8 cellular contexts compared by ENCODE assay signal in the genomic region with DNA sequence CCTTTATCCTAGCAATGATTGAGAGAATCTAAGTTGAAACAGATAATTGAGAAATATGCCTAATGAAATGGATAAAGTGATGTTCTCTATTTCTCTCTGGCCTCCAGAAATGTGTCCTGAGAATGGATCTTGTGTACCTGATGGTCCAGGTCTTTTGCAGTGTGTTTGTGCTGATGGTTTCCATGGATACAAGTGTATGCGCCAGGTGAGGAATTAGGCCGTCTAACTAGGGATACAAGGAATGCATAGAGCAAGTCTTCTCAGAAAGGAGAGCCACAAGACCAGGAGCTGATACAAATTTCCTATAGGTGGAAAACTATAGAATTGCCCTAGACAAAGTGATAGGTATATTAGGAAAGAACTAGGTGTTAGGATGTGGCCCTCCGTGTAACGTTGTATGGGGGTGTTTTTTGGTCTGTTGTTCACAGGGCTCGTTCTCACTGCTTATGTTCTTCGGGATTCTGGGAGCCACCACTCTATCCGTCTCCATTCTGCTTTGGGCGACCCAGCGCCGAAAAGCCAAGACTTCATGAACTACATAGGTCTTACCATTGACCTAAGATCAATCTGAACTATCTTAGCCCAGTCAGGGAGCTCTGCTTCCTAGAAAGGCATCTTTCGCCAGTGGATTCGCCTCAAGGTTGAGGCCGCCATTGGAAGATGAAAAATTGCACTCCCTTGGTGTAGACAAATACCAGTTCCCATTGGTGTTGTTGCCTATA. TPM values are rescaled to one million over a fixed set of nuclear protein-coding genes. Genes with fewer than 3 reads are reported as not detected.
DNase-seq lines count a peak whose midpoint lies in the region; ATAC-seq, FAIRE-seq and TF ChIP-seq lines count a peak whose summit lies in the region.

No MANE protein-coding gene starts in this region.

- H4K20me1 ChIP-seq in OCI-LY1 (ENCODE audit: insufficient read depth, low read length) = no peaks in the 10 kb centered on the region

- H3K27ac ChIP-seq in OCI-LY1 (ENCODE audit: low read depth, low read length, poor library complexity, severe bottlenecking) = peak overlapping the region; percentile 68
- H3K27ac ChIP-seq in endodermal cell (ENCODE audit: low read depth, low read length) = no peak overlapping the region
- peak overlapping the region in 2 of 4 donors; percentile 7 to 45 for H3K27ac ChIP-seq in pancreas

- no peaks in the 10 kb centered on the region for H3F3A ChIP-seq in OCI-LY1 (ENCODE audit: insufficient read depth, low read length)

- H3K27me3 Mint-ChIP-seq in Calu3 (ENCODE audit: unreplicated experiment) (no peaks in the 10 kb centered on the region), endodermal cell (ENCODE audit: insufficient read depth) (no peaks in the 10 kb centered on the region)

- H2AFZ ChIP-seq in OCI-LY1 (ENCODE audit: low read length) = no peak overlapping the region

- H3K9me3 Mint-ChIP-seq in Calu3 (ENCODE audit: low read depth, unreplicated experiment) (no peaks in the 10 kb centered on the region), endodermal cell (no peaks in the 10 kb centered on the region)

- H3K27me3 ChIP-seq in OCI-LY1 (ENCODE audit: insufficient read depth, low read length) (no peaks in the 10 kb centered on the region), endodermal cell (ENCODE audit: control insufficient read depth, insufficient read depth, low read length, poor library complexity, severe bottlenecking) (no peaks in the 10 kb centered on the region), pancreas (no peaks in the 10 kb centered on the region)

- H3K4me3 ChIP-seq in OCI-LY1 (ENCODE audit: low read depth, low read length, poor library complexity, severe bottlenecking) (peak overlapping the region; percentile 95), endodermal cell (ENCODE audit: low read length) (peak overlapping the region; percentile 7), pancreas (peak overlapping the region in 3 of 4 donors; percentile 56 to 76 (median 75))

- H3K4me1 Mint-ChIP-seq in Calu3 (ENCODE audit: low read depth, unreplicated experiment) (peaks cover 38% of the 10 kb centered on the region), endodermal cell (peaks cover 31% of the 10 kb centered on the region)

- peaks cover 11% of the 10 kb centered on the region for H3K79me2 ChIP-seq in OCI-LY1 (ENCODE audit: insufficient read depth, low read length)

- peak overlapping the region; percentile 77 for H3K27ac Mint-ChIP-seq in Calu3 (ENCODE audit: unreplicated experiment)
- peak overlapping the region; percentile 96 for H3K27ac Mint-ChIP-seq in endodermal cell

- 89 to 94% methylated on average over 11 to 13 of the region's 13 CpGs for WGBS in endodermal cell (ENCODE audit: insufficient coverage in 1 of 2, insufficient read length in 1 of 2), 2 experiments
- 73% methylated on average over 13 of the region's 13 CpGs for WGBS in pancreas, 2 donors

- CTCF ChIA-PET in Calu3 (lab: Charles Lee) = interaction anchor here (1.3 kb wide), 1 partner anchor 130 kb away, joined by 4 read pairs; a partner anchor contains a TSS

- no TSS peak for BruUV-seq in Calu3 (replicated peaks; lab: Mats Ljungman, UMichigan)

- H3K36me3 ChIP-seq in OCI-LY1 (ENCODE audit: insufficient read depth, low read length) (peaks cover 53% of the 10 kb centered on the region), endodermal cell (ENCODE audit: control insufficient read depth, insufficient read depth, low read length) (peaks cover 36% of the 10 kb centered on the region), pancreas (no peaks in the 10 kb centered on the region)

- intact Hi-C loops in Calu3 (cut with micrococcal nuclease; ENCODE audit: unreplicated experiment) (no loop called here), pancreas (cut with DNase I) (no loop called here)

- no peaks in the 10 kb centered on the region for H3K9me3 ChIP-seq in OCI-LY1 (ENCODE audit: low read length)
- H3K9me3 ChIP-seq in endodermal cell (ENCODE audit: control insufficient read depth, low read length) = no peaks in the 10 kb centered on the region
- H3K9me3 ChIP-seq in pancreas = no peaks in the 10 kb centered on the region

- H3K4me2 ChIP-seq in OCI-LY1 (ENCODE audit: low read length) = peak overlapping the region; percentile 86

- H3K36me3 Mint-ChIP-seq in Calu3 (ENCODE audit: insufficient read depth, unreplicated experiment) = peaks cover 69% of the 10 kb centered on the region
- peaks cover 40% of the 10 kb centered on the region for H3K36me3 Mint-ChIP-seq in endodermal cell (ENCODE audit: low read depth)

- H3K4me3 Mint-ChIP-seq in Calu3 (ENCODE audit: low read depth, unreplicated experiment) (peak overlapping the region; percentile 88), endodermal cell (peak overlapping the region; percentile 92)

- peaks cover 32% of the 10 kb centered on the region for H3K4me1 ChIP-seq in OCI-LY1 (ENCODE audit: insufficient read depth, low read length, severe bottlenecking)
- no peaks in the 10 kb centered on the region for H3K4me1 ChIP-seq in endodermal cell (ENCODE audit: control insufficient read depth, insufficient read depth, low read length)
- H3K4me1 ChIP-seq in pancreas = peaks cover 7 to 17% (median 11%) of the 10 kb centered on the region in 3 donors

- H3K9ac ChIP-seq in OCI-LY1 (ENCODE audit: low read length) (peak overlapping the region; percentile 99), endodermal cell (ENCODE audit: extremely low read depth, low read length, poor library complexity, severe bottlenecking) (no peak overlapping the region)

- DNase-seq in Calu3 = no peak
- peak; percentile 51 for DNase-seq in endodermal cell
- no peak for DNase-seq in pancreas
- DNase-seq in SW480 (ENCODE audit: low spot score) = no peak
- no peak for DNase-seq in activated CD8-positive, alpha-beta memory T cell treated with anti-CD3 and anti-CD28 coated beads for 24 hours
- no peak for DNase-seq in anterior cingulate cortex (lab: John Stamatoyannopoulos, UW)

- H3K9me2 ChIP-seq in OCI-LY1 (ENCODE audit: low read depth, low read length) = no peaks in the 10 kb centered on the region

- TF ChIP-seq CTCF in Calu3 (IDR thresholded peaks at IDR 0.05; ENCODE audit: unreplicated experiment) = no peak
- no peak for TF ChIP-seq CTCF in OCI-LY1 (IDR thresholded peaks at IDR 0.05; ENCODE audit: low read length)
- TF ChIP-seq CTCF in endodermal cell (conservative IDR thresholded peaks at IDR 0.05) = no peak
- no peak for TF ChIP-seq CTCF in pancreas (IDR thresholded peaks at IDR 0.05)

- ATAC-seq in pancreas (no peak), HG02588 (IDR thresholded peaks at IDR 0.05; ENCODE audit: unreplicated experiment) (no peak)

- no peak for FAIRE-seq in pancreas (lab: Jason Lieb, UNC)

RNA-seq across cellular contexts. Expression of a gene that starts 0.6 kb away (rescaled TPM):
- total RNA-seq in Calu3 (2022) (68.2 and 71.6 TPM in 2 replicates), endodermal cell (100 to 1,000 TPM; 120 to 127 TPM), pancreas (10 to 100 TPM in 5 of 6 donors, 1 to 10 TPM in 1; 9.6 to 23.4 (median 14.7) TPM)
- 51.5 TPM for polyA plus RNA-seq in endodermal cell (2013, experiment 1 of 2)
- 53.2 TPM for polyA plus RNA-seq in endodermal cell (2013, experiment 2 of 2)
- polyA plus RNA-seq in pancreas = 10 to 100 TPM; 17.5 to 24.6 TPM

RNA-seq across cellular contexts. Expression of a gene that starts 4.5 kb away (rescaled TPM):
- total RNA-seq in Calu3 (2022) = 39.6 and 42.3 TPM in 2 replicates
- total RNA-seq in endodermal cell = 100 to 1,000 TPM; 115 to 125 TPM
- 50.7 TPM for polyA plus RNA-seq in endodermal cell (2013, experiment 1 of 2)
- polyA plus RNA-seq in endodermal cell (2013, experiment 2 of 2) = 46.5 TPM
- 10 to 100 TPM in 5 of 6 donors, 1 to 10 TPM in 1; 8.3 to 15.3 (median 13.1) TPM for total RNA-seq in pancreas
- 10 to 100 TPM; 14.9 to 15.0 TPM for polyA plus RNA-seq in pancreas

RNA-seq across cellular contexts. Expression of a gene that starts 4.7 kb away (rescaled TPM):
- total RNA-seq in Calu3 (2022) (104 and 121 TPM in 2 replicates), endodermal cell (100 to 1,000 TPM; 101 to 140 TPM), pancreas (10 to 100 TPM; 38.9 to 56.8 (median 48.6) TPM)
- 194 TPM for polyA plus RNA-seq in endodermal cell (2013, experiment 1 of 2)
- polyA plus RNA-seq in endodermal cell (2013, experiment 2 of 2) = 166 TPM
- 100 to 1,000 TPM in 1 of 2 donors, 10 to 100 TPM in 1; 68.1 to 106 TPM for polyA plus RNA-seq in pancreas

RNA-seq across cellular contexts. Expression of a gene that starts 46.3 kb away (rescaled TPM):
- 0.24 TPM in 1 of 2 replicates, not detected in the other for total RNA-seq in Calu3 (2022)
- 1 to 10 TPM; 1.5 to 2.8 TPM for total RNA-seq in endodermal cell
- polyA plus RNA-seq in endodermal cell (2013, experiment 1 of 2) = 1.4 TPM
- 0.83 TPM for polyA plus RNA-seq in endodermal cell (2013, experiment 2 of 2)
- total RNA-seq in pancreas = under 1 TPM in 1 of 6 donors, not detected in 5; 0.12 TPM
- under 1 TPM in 1 of 2 donors, not detected in 1; 0.15 TPM for polyA plus RNA-seq in pancreas

RNA-seq across cellular contexts. Expression of a gene that starts 58.7 kb away (rescaled TPM):
- total RNA-seq in Calu3 (2022) (not detected in 2 replicates), endodermal cell (under 1 TPM in 1 of 2 donors, not detected in 1; 0.49 TPM), pancreas (under 1 TPM in 1 of 6 donors, not detected in 5; 0.06 TPM)
- polyA plus RNA-seq in endodermal cell (2013, experiment 1 of 2) = not detected
- not detected for polyA plus RNA-seq in endodermal cell (2013, experiment 2 of 2)
- polyA plus RNA-seq in pancreas = under 1 TPM in 1 of 2 donors, not detected in 1; 0.34 TPM

Comparison
In these comparisons a context has a peak if more than half of its experiments do, and no peak if none do; other contexts are left out.
1. H3K4me3 ChIP-seq: peak in every context shown above with its lines; median percentile 95 in OCI-LY1; 75 in pancreas; 7 in endodermal cell.